ENCODE assay signal across 8 cellular contexts in the genomic region with DNA sequence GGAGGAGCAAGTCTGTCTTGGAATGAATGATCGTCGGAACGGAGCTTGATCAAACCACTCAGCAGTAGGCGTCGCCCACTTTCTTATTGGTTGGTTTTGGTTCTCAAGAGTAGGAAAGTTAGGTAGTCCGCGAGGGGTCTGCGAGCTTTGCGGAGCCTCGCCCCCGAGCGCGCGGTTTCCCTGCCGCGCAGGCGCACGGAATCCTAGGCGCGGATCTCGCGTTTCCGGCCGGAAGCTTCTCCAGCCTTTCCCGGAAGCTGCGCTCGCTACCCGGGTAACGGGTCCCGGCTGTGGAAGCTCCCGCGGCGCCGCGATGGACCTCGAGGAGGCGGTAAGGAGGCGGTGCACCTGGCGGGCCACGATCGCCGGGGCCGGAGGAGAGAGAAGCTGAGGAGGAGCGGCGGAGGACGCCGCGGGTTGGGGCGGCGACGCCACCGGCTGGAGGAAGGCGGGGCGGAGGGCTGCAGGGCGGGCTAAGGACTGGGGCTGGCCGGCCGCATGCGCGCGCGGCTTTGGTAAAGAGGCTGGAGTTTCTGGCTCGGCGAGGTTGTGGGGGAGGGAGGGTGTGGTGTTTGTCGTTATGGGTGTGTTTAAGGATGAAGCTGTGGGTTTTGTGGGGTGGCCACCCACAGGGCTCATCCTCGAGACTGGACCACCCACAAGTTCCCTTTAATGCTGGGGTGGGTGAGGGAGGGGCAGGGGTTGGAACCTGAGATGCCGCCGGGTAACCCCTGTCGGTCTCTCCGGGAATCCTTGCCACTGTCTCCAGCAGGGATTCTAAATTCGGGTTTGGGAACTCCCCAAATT. TPM values are rescaled to one million over a fixed set of nuclear protein-coding genes. Genes with fewer than 3 reads are reported as not detected.
DNase-seq lines count a peak whose midpoint lies in the region; ATAC-seq, FAIRE-seq and TF ChIP-seq lines count a peak whose summit lies in the region.

A gene (plus strand): TSS at position 246 of the 807 bp plus-strand sequence. CDS start 68 bp downstream, at position 314.

- H3K9me3 ChIP-seq in pancreas (no peaks in the 10 kb centered on the region), tibial artery (no peaks in the 10 kb centered on the region)

- 0% methylated on average over 67 to 70 of the region's 70 CpGs for WGBS in pancreas, 2 donors

- H3K4me1 ChIP-seq in pancreas (peaks cover 0 to 8% (median 7%) of the 10 kb centered on the region in 3 donors), tibial artery (peaks cover 0 to 14% (median 10%) of the 10 kb centered on the region in 4 donors)

- peak; percentile 2 for TF ChIP-seq CTCF in GM12864 (IDR thresholded peaks at IDR 0.05; ENCODE audit: low read depth, low read length, missing control alignments)
- TF ChIP-seq CTCF in pancreas (IDR thresholded peaks at IDR 0.05) = no peak
- TF ChIP-seq CTCF in tibial artery (IDR thresholded peaks at IDR 0.05) = no peak

- peak within 1 kb of the TSS; percentile 74 to 90 (median 82) for H3K27ac ChIP-seq in pancreas
- peak within 1 kb of the TSS; percentile 83 to 89 for H3K27ac ChIP-seq in tibial artery

- intact Hi-C loops in Right ventricle myocardium inferior (cut with DNase I) = loop anchor here (5.0 kb wide), 2 partner anchors 46 to 109 kb away; a partner anchor contains a TSS
- intact Hi-C loops in pancreas (cut with DNase I) = no loop called here
- intact Hi-C loops in tibial artery (cut with DNase I; ENCODE audit: low total_unique reads) = loop anchor here (10.0 kb wide), 1 partner anchor 111 kb away; a partner anchor contains a TSS

- no peak for FAIRE-seq in pancreas (lab: Jason Lieb, UNC)

- peak within 1 kb of the TSS; percentile 94 for H3K27ac Mint-ChIP-seq in activated naive CD8-positive, alpha-beta T cell

- H3K4me3 ChIP-seq in GM12864 (ENCODE audit: low read depth, low read length) (peak within 1 kb of the TSS; percentile 63), pancreas (peak within 1 kb of the TSS; percentile 62 to 76 (median 67)), tibial artery (peak within 1 kb of the TSS; percentile 85)

- no peaks in the 10 kb centered on the region for H3K27me3 ChIP-seq in pancreas
- H3K27me3 ChIP-seq in tibial artery = no peaks in the 10 kb centered on the region

- H3K4me3 Mint-ChIP-seq in activated naive CD8-positive, alpha-beta T cell = peak within 1 kb of the TSS; percentile 92

- H3K36me3 Mint-ChIP-seq in activated naive CD8-positive, alpha-beta T cell = peaks cover 3% of the 10 kb centered on the region

- H3K9me3 Mint-ChIP-seq in activated naive CD8-positive, alpha-beta T cell (ENCODE audit: low read depth) = no peaks in the 10 kb centered on the region

- ATAC-seq in HG02642 (IDR thresholded peaks at IDR 0.05; ENCODE audit: poor library complexity, unreplicated experiment) = peak; percentile 93
- peak; percentile 97 for ATAC-seq in Right ventricle myocardium inferior
- peak; percentile 95 to 98 (median 96) for ATAC-seq in pancreas

- no peaks in the 10 kb centered on the region for H3K36me3 ChIP-seq in pancreas
- peaks cover 0 to 11% (median 5%) of the 10 kb centered on the region in 3 donors for H3K36me3 ChIP-seq in tibial artery

- DNase-seq in GM12864 (ENCODE audit: low read depth) (peak; percentile 76), NCI-H1105 (lab: John Stamatoyannopoulos, UW) (peak; percentile 89), SKM-1 treated with dmso at 0.1 percent for 144 hours (lab: John Stamatoyannopoulos, UW; ENCODE audit: unreplicated experiment) (peak; percentile 92), Right ventricle myocardium inferior (ENCODE audit: missing footprints) (peak; percentile 93), pancreas (peak; percentile 80 to 95 (median 86)), tibial artery (peak; percentile 82 to 88)

- no peaks in the 10 kb centered on the region for H3K27me3 Mint-ChIP-seq in activated naive CD8-positive, alpha-beta T cell

- H3K4me1 Mint-ChIP-seq in activated naive CD8-positive, alpha-beta T cell (ENCODE audit: low read depth) = peaks cover 47% of the 10 kb centered on the region

RNA-seq across cellular contexts. Expression of the gene that starts here (rescaled TPM):
- 6.3 TPM for total RNA-seq in Right ventricle myocardium inferior
- total RNA-seq in pancreas = 10 to 100 TPM in 1 of 6 donors, 1 to 10 TPM in 5; 5.1 to 11.4 (median 6.2) TPM
- 1 to 10 TPM; 2.3 to 3.5 TPM for polyA plus RNA-seq in pancreas

Comparison
In these comparisons a context has a peak if more than half of its experiments do, and no peak if none do; other contexts are left out.
1. Peak in every context shown above with its lines: DNase-seq, ATAC-seq, H3K4me3 ChIP-seq and H3K27ac ChIP-seq.
2. intact Hi-C loops: an anchor here in Right ventricle myocardium inferior (5.0 kb wide) and tibial artery (10.0 kb wide); none called in pancreas.